12 cellular contexts compared by ENCODE assay signal in the genomic region with DNA sequence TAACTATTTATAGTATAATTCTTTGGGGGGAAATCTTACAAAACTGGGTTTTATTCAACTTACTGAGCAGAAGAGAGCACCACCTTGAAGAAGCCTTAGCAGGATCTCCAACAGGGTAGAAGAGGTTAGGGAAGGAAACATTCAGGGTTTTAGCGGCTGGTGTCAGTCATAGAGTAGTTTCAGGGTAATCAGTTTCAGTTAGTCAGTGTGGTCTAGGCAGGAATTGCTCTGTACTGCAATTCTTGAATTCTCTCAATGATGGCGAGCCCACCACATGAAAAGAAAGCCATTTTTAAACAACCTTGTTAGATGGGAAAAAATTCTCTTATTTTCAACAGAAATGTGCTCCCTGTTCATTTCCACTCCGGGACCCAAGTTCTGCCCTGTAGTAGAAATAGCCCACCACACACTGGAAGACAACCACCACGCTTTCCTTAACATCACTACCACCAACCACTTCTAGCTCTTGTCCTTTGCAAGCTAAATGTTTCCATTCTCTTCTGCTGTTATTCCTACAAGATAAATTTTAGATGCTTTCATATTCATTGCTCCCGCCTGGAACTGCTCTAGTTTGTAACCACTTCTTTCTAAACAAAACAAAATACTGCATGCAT. TPM values are rescaled to one million over a fixed set of nuclear protein-coding genes. Genes with fewer than 3 reads are reported as not detected.
A peak's percentile ranks its signal among the peaks of the same experiment; 100 is the strongest.
DNase-seq lines count a peak whose midpoint lies in the region; ATAC-seq lines count a peak whose summit lies in the region.
"Had no signal": no experiment of that assay in that cellular context is flagged by ENCODE, and none has a peak within 500 bp of the region (broad histone marks: within the 10 kb centered on the region; RNA-seq: fewer than 3 reads in every experiment).

No MANE protein-coding gene starts in this region.

- H3K27ac Mint-ChIP-seq in activated naive CD8-positive, alpha-beta T cell treated with anti-CD3 and anti-CD28 coated beads, Interleukin-2, amount 10 ng/mL, durations not matched to agents 7 days and 5 days: no peak overlapping the region

- no peak overlapping the region for H3K4me3 Mint-ChIP-seq in activated naive CD8-positive, alpha-beta T cell treated with anti-CD3 and anti-CD28 coated beads, Interleukin-2, amount 10 ng/mL, durations not matched to agents 7 days and 5 days

- ATAC-seq in GM19023 (IDR thresholded peaks at IDR 0.05; ENCODE audit: unreplicated experiment): peak; percentile 72
- peak; percentile 68 for ATAC-seq in GM21528 (IDR thresholded peaks at IDR 0.05; ENCODE audit: low FRiP score, unreplicated experiment)
- peak; percentile 60 for ATAC-seq in HG03135 (IDR thresholded peaks at IDR 0.05; ENCODE audit: unreplicated experiment)
- ATAC-seq in activated naive CD8-positive, alpha-beta T cell treated with anti-CD3 and anti-CD28 coated beads, Interleukin-2, amount 10 ng/mL, durations not matched to agents 7 days and 5 days (ENCODE audit: low read depth): peak; percentile 85
- no peak for ATAC-seq in GM18861 (IDR thresholded peaks at IDR 0.05; ENCODE audit: unreplicated experiment)

- DNase-seq in activated naive CD8-positive, alpha-beta T cell treated with anti-CD3 and anti-CD28 coated beads, Interleukin-2, amount 10 ng/mL, durations not matched to agents 7 days and 5 days: no peak
- DNase-seq in posterior vena cava (ENCODE audit: low spot score) (no peak), globus pallidus (ENCODE audit: low spot score) (no peak)
- DNase-seq: adrenal gland; effector memory CD4-positive, alpha-beta T cell; NCI-H446; SJCRH30; tibial artery had no signal

- intact Hi-C loops in posterior vena cava (cut with DNase I): no loop called here

- peaks cover 5% of the 10 kb centered on the region for H3K27me3 Mint-ChIP-seq in activated naive CD8-positive, alpha-beta T cell treated with anti-CD3 and anti-CD28 coated beads, Interleukin-2, amount 10 ng/mL, durations not matched to agents 7 days and 5 days

- H3K4me1 Mint-ChIP-seq in activated naive CD8-positive, alpha-beta T cell treated with anti-CD3 and anti-CD28 coated beads, Interleukin-2, amount 10 ng/mL, durations not matched to agents 7 days and 5 days: peaks cover 12% of the 10 kb centered on the region

- POLR2A ChIA-PET in activated naive CD8-positive, alpha-beta T cell treated with anti-CD3 and anti-CD28 coated beads, Interleukin-2, amount 10 ng/mL, durations not matched to agents 7 days and 5 days (lab: Charles Lee): no interaction called here

- H3K9me3 Mint-ChIP-seq in activated naive CD8-positive, alpha-beta T cell treated with anti-CD3 and anti-CD28 coated beads, Interleukin-2, amount 10 ng/mL, durations not matched to agents 7 days and 5 days: no peaks in the 10 kb centered on the region

- H3K36me3 Mint-ChIP-seq in activated naive CD8-positive, alpha-beta T cell treated with anti-CD3 and anti-CD28 coated beads, Interleukin-2, amount 10 ng/mL, durations not matched to agents 7 days and 5 days: no peaks in the 10 kb centered on the region

RNA-seq across cellular contexts. Expression of a gene that starts 25.9 kb away (rescaled TPM):
- under 1 TPM in 1 of 2 experiments, not detected in 1; 0.67 TPM for total RNA-seq in activated naive CD8-positive, alpha-beta T cell treated with anti-CD3 and anti-CD28 coated beads, Interleukin-2, amount 10 ng/mL, durations not matched to agents 7 days and 5 days
- total RNA-seq in posterior vena cava: 1 to 10 TPM; 1.0 to 1.1 TPM
